ENCODE assay signal across 7 cellular contexts in the genomic region with DNA sequence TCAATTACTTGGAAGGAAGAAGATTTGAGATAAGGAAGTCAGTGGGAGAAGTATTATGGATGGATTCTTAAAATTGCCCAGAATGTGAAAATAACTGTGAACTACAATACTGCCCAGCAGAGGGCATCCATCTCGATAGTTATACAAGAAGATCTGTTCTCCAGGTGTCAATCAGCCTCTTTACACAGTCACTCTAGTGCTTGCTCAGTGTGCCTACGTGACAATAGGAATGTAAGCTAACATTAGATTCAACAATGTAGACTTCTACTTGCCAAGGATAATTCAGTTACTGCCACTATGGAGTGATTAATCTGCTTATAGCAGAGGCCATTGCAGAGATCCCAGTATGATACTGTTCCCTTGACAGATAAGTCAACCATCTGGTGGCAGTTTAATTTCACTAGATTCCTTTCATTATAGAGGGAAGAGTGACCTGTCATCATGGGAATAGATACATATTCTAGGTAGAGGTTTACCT. TPM values are rescaled to one million over a fixed set of nuclear protein-coding genes. Genes with fewer than 3 reads are reported as not detected.
DNase-seq lines count a peak whose midpoint lies in the region; ATAC-seq, FAIRE-seq and TF ChIP-seq lines count a peak whose summit lies in the region.

No MANE protein-coding gene starts in this region.

- H3K27ac Mint-ChIP-seq in T-cell = no peak overlapping the region
- no peak overlapping the region for H3K27ac Mint-ChIP-seq in natural killer cell treated with Interleukin-12 subunit alpha and Interleukin-12 subunit beta and Interleukin-15 and Interleukin-18, amount 100 ng/mL, for 72 hours

- no peak overlapping the region for H2AFZ ChIP-seq in endothelial cell of umbilical vein (ENCODE audit: low read depth, low read length)

- H3K4me3 Mint-ChIP-seq in T-cell = no peak overlapping the region
- H3K4me3 Mint-ChIP-seq in natural killer cell treated with Interleukin-12 subunit alpha and Interleukin-12 subunit beta and Interleukin-15 and Interleukin-18, amount 100 ng/mL, for 72 hours = no peak overlapping the region

- no peaks in the 10 kb centered on the region for H3K4me1 ChIP-seq in endothelial cell of umbilical vein (ENCODE audit: control insufficient read depth, extremely low read depth, insufficient read depth, low read length)

- TF ChIP-seq POLR2A in endothelial cell of umbilical vein (IDR thresholded peaks at IDR 0.05; ENCODE audit: low read depth, low read length) = no peak

- no peak overlapping the region for H3K27ac ChIP-seq in endothelial cell of umbilical vein (ENCODE audit: insufficient read depth, low read depth, low read length)

- H3K27me3 ChIP-seq in endothelial cell of umbilical vein (ENCODE audit: control insufficient read depth in 2 of 2, insufficient read depth in 2 of 2, low read length in 2 of 2) = peaks cover 0 to 11% of the 10 kb centered on the region in 2 experiments

- peak; percentile 42 for DNase-seq in GDM1 (lab: John Stamatoyannopoulos, UW)
- DNase-seq in H4 (ENCODE audit: low spot score) = peak; percentile 51
- peak; percentile 77 for DNase-seq in NCI-H1694 treated with DMSO at 0.1 percent for 48 hours (lab: John Stamatoyannopoulos, UW)
- DNase-seq in T-cell = peak in 23 of 34 experiments; percentile 1 to 52 (median 23)
- DNase-seq in endothelial cell of umbilical vein (ENCODE audit: low read depth, low spot score) = peak; percentile 68
- DNase-seq in natural killer cell treated with Interleukin-12 subunit alpha and Interleukin-12 subunit beta and Interleukin-15 and Interleukin-18, amount 100 ng/mL, for 72 hours (ENCODE audit: low spot score) = no peak

- no peaks in the 10 kb centered on the region for H3K79me2 ChIP-seq in endothelial cell of umbilical vein (ENCODE audit: control insufficient read depth, insufficient read depth, low read length)

- peak; percentile 89 for FAIRE-seq in endothelial cell of umbilical vein (lab: Jason Lieb, UNC)

- BruUV-seq in endothelial cell of umbilical vein (replicated peaks; lab: Mats Ljungman, UMichigan) = no TSS peak

- POLR2A ChIA-PET in T-cell (lab: Charles Lee) = no interaction called here
- POLR2A ChIA-PET in endothelial cell of umbilical vein (lab: Charles Lee) = no interaction called here

- dilution Hi-C loops in endothelial cell of umbilical vein (cut with MboI; ENCODE audit: extremely low pct_ligation_motif_present, low sequenced_read_pairs) = no loop called here

- no peaks in the 10 kb centered on the region for H3K36me3 ChIP-seq in endothelial cell of umbilical vein (ENCODE audit: control insufficient read depth in 2 of 2, extremely low read depth in 1 of 2, insufficient read depth in 2 of 2, low read length in 2 of 2)

- H3K4me2 ChIP-seq in endothelial cell of umbilical vein (ENCODE audit: insufficient read depth, low read length) = no peak overlapping the region

- H3K9me3 ChIP-seq in endothelial cell of umbilical vein (replicated peaks; ENCODE audit: control insufficient read depth, insufficient read depth, low read length) = no peaks in the 10 kb centered on the region

- no peaks in the 10 kb centered on the region for H4K20me1 ChIP-seq in endothelial cell of umbilical vein (replicated peaks; ENCODE audit: control insufficient read depth, extremely low read depth, insufficient read depth, low read length)

- no peaks in the 10 kb centered on the region for H3K36me3 Mint-ChIP-seq in T-cell
- no peaks in the 10 kb centered on the region for H3K36me3 Mint-ChIP-seq in natural killer cell treated with Interleukin-12 subunit alpha and Interleukin-12 subunit beta and Interleukin-15 and Interleukin-18, amount 100 ng/mL, for 72 hours

- H3K9me1 ChIP-seq in endothelial cell of umbilical vein (replicated peaks; ENCODE audit: control insufficient read depth, extremely low read depth, insufficient read depth, low read length) = no peaks in the 10 kb centered on the region

- intact Hi-C loops in endothelial cell of umbilical vein (cut with micrococcal nuclease) = loop anchor here (1.0 kb wide), 3 partner anchors 230 to 317 kb away; no protein-coding TSS in a partner anchor

- ATAC-seq in T-cell (replicated peaks in 1 of 4) (peak; percentile 58 to 72 (median 64)), HG02938 (IDR thresholded peaks at IDR 0.05; ENCODE audit: unreplicated experiment) (no peak)
- peak; percentile 52 to 69 for ATAC-seq in natural killer cell treated with Interleukin-12 subunit alpha and Interleukin-12 subunit beta and Interleukin-15 and Interleukin-18, amount 100 ng/mL, for 72 hours

- peaks cover 13 to 19% (median 14%) of the 10 kb centered on the region in 3 donors for H3K4me1 Mint-ChIP-seq in T-cell
- peaks cover 6 to 10% of the 10 kb centered on the region in 2 donors for H3K4me1 Mint-ChIP-seq in natural killer cell treated with Interleukin-12 subunit alpha and Interleukin-12 subunit beta and Interleukin-15 and Interleukin-18, amount 100 ng/mL, for 72 hours (ENCODE audit: low read depth in 2 of 2)

- CTCF ChIA-PET in T-cell (lab: Charles Lee) = interaction anchor here (0.6 to 3.0 kb wide), 12 partner anchors 13 to 332 kb away, joined by 3 to 19 read pairs (median 4); a partner anchor contains a TSS
- CTCF ChIA-PET in endothelial cell of umbilical vein (lab: Charles Lee) = interaction anchor here (0.8 to 2.5 kb wide), 8 partner anchors 17 to 317 kb away, joined by 4 to 13 read pairs (median 6); a partner anchor contains a TSS

- H3K9ac ChIP-seq in endothelial cell of umbilical vein (replicated peaks; ENCODE audit: extremely low read depth, insufficient read depth, low read length) = no peak overlapping the region

- H3K9me3 Mint-ChIP-seq in T-cell = no peaks in the 10 kb centered on the region
- H3K9me3 Mint-ChIP-seq in natural killer cell treated with Interleukin-12 subunit alpha and Interleukin-12 subunit beta and Interleukin-15 and Interleukin-18, amount 100 ng/mL, for 72 hours = no peaks in the 10 kb centered on the region

- peak; percentile 24 to 47 for TF ChIP-seq CTCF in endothelial cell of umbilical vein (IDR thresholded peaks at IDR 0.05; ENCODE audit: extremely low read depth in 1 of 2, insufficient read depth in 1 of 2, low read depth in 1 of 2, low read length in 2 of 2)

- no peaks in the 10 kb centered on the region for H3K27me3 Mint-ChIP-seq in T-cell
- peaks cover 0 to 6% of the 10 kb centered on the region in 2 donors for H3K27me3 Mint-ChIP-seq in natural killer cell treated with Interleukin-12 subunit alpha and Interleukin-12 subunit beta and Interleukin-15 and Interleukin-18, amount 100 ng/mL, for 72 hours

- H3K4me3 ChIP-seq in endothelial cell of umbilical vein (replicated peaks in 1 of 3; ENCODE audit: insufficient read depth in 1 of 3, low read depth in 1 of 3, low read length in 3 of 3) = no peak overlapping the region

TF ChIP-seq in endothelial cell of umbilical vein, 7 proteins besides CTCF, POLR2A, EP300 and RAD21:
- TF ChIP-seq FOS (IDR thresholded peaks at IDR 0.05; ENCODE audit: borderline replicate concordance, insufficient read depth, low read length) = no peak
- no peak for TF ChIP-seq JUN (IDR thresholded peaks at IDR 0.05; ENCODE audit: borderline replicate concordance, insufficient read depth, insufficient read length, low read depth)
- TF ChIP-seq, protein P1, sequence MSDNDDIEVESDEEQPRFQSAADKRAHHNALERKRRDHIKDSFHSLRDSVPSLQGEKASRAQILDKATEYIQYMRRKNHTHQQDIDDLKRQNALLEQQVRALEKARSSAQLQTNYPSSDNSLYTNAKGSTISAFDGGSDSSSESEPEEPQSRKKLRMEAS (IDR thresholded peaks at IDR 0.05; ENCODE audit: insufficient read depth, insufficient read length) = no peak
- TF ChIP-seq POLR2AphosphoS5 (IDR thresholded peaks at IDR 0.05; ENCODE audit: insufficient read depth, low read depth, low read length) = no peak
- TF ChIP-seq EZH2 (IDR thresholded peaks at IDR 0.05; ENCODE audit: borderline replicate concordance, low read depth, low read length, severe bottlenecking) = no peak
- TF ChIP-seq MYC (IDR thresholded peaks at IDR 0.05; ENCODE audit: low read depth, low read length) = no peak
- TF ChIP-seq GATA2 (IDR thresholded peaks at IDR 0.05; ENCODE audit: insufficient read depth, insufficient read length, low read depth, low read length) = no peak

RNA-seq across cellular contexts. Expression of a gene that starts 10.6 kb away (rescaled TPM):
- total RNA-seq in H4 (2014; rRNA removed; shearing (Covaris generic)) = 23.5 and 29.0 TPM in 2 replicates
- 10 to 100 TPM; 33.5 to 48.2 (median 44.6) TPM for total RNA-seq in T-cell
- total RNA-seq in endothelial cell of umbilical vein = 60.1 and 73.7 TPM in 2 replicates
- polyA plus RNA-seq in endothelial cell of umbilical vein = 13.8 and 17.4 TPM in 2 replicates
- 11.8 and 13.9 TPM in 2 replicates for polyA plus RNA-seq in endothelial cell of umbilical vein (2011; cell fraction: cytosol; rRNA removed)
- polyA plus RNA-seq in endothelial cell of umbilical vein (2011; cell fraction: nucleus; rRNA removed) = 42.1 and 50.3 TPM in 2 replicates
- polyA plus RNA-seq in endothelial cell of umbilical vein (2012) = 34.0 and 38.5 TPM in 2 replicates
- 15.6 and 18.1 TPM in 2 replicates for polyA minus RNA-seq in endothelial cell of umbilical vein
- polyA minus RNA-seq in endothelial cell of umbilical vein (2011; cell fraction: cytosol; rRNA and poly(A)+ RNA removed) = 11.3 TPM
- polyA minus RNA-seq in endothelial cell of umbilical vein (2011; cell fraction: nucleus; rRNA and poly(A)+ RNA removed) = 92.9 and 102 TPM in 2 replicates
- total RNA-seq in natural killer cell treated with Interleukin-12 subunit alpha and Interleukin-12 subunit beta and Interleukin-15 and Interleukin-18, amount 100 ng/mL, for 72 hours = 10 to 100 TPM; 48.7 to 59.3 TPM

RNA-seq across cellular contexts. Expression of a gene that starts 17.0 kb away (rescaled TPM):
- 9.3 and 9.4 TPM in 2 replicates for total RNA-seq in H4 (2014; rRNA removed; shearing (Covaris generic))
- 1 to 10 TPM; 1.2 to 3.2 (median 2.1) TPM for total RNA-seq in T-cell
- 2.8 and 5.1 TPM in 2 replicates for total RNA-seq in endothelial cell of umbilical vein
- 1.1 and 1.4 TPM in 2 replicates for polyA plus RNA-seq in endothelial cell of umbilical vein
- polyA plus RNA-seq in endothelial cell of umbilical vein (2011; cell fraction: cytosol; rRNA removed) = 1.5 TPM in 2 replicates
- 0.91 and 1.0 TPM in 2 replicates for polyA plus RNA-seq in endothelial cell of umbilical vein (2011; cell fraction: nucleus; rRNA removed)
- polyA plus RNA-seq in endothelial cell of umbilical vein (2012) = 2.3 TPM in 2 replicates
- 6.8 and 8.7 TPM in 2 replicates for polyA minus RNA-seq in endothelial cell of umbilical vein
- not detected for polyA minus RNA-seq in endothelial cell of umbilical vein (2011; cell fraction: cytosol; rRNA and poly(A)+ RNA removed)
- polyA minus RNA-seq in endothelial cell of umbilical vein (2011; cell fraction: nucleus; rRNA and poly(A)+ RNA removed) = 1.3 and 1.7 TPM in 2 replicates
- total RNA-seq in natural killer cell treated with Interleukin-12 subunit alpha and Interleukin-12 subunit beta and Interleukin-15 and Interleukin-18, amount 100 ng/mL, for 72 hours = 1 to 10 TPM in 1 of 2 donors, under 1 TPM in 1; 0.62 to 1.8 TPM
